ENCODE assay signal across 16 cellular contexts in the genomic region with DNA sequence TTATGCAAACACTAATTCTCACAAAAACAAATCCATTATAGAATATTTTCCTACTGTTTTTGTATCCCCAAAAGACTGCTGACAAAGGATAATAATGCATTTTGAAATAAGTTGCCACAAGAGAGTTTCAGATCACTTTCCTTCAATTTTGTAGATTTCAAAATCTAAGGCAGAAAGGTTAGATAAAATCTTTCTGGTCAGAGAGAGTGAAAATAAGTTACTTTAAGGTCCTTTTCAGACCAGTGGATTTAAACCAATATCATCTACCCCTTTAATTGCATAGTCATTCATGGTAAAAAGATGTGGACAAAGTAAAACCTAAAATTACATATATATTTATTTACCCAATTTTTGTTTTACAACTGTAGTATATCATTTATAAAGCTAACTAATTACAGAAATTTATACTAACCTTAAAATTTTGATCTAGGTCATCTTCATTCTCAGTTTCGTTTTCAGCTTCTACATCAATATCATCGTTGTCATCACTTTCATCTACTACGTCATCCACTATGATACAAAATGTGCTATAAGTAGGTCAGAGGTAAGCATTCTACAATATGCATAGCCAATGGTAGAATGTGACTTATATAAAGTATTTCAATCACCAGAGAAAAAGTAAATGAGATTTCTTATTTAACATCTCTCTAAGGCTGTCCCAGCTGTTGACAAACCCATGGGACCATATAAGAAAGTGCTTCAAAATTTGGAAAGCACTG.
A peak's percentile ranks its signal among the peaks of the same experiment; 100 is the strongest.
DNase-seq lines count a peak whose midpoint lies in the region; ATAC-seq lines count a peak whose summit lies in the region.
"Had no signal": no experiment of that assay in that cellular context is flagged by ENCODE, and none has a peak within 500 bp of the region (broad histone marks: within the 10 kb centered on the region; RNA-seq: fewer than 3 reads in every experiment).

No MANE protein-coding gene starts in this region.

- H3K36me3 ChIP-seq in CD4-positive, CD25-positive, alpha-beta regulatory T cell (ENCODE audit: control insufficient read depth, insufficient read depth, low read length) = peaks cover 21% of the 10 kb centered on the region
- no peaks in the 10 kb centered on the region for H3K36me3 ChIP-seq in CD8-positive, alpha-beta memory T cell (ENCODE audit: insufficient read depth, low read length)

- H3K27me3 Mint-ChIP-seq in CD4-positive, CD25-positive, alpha-beta regulatory T cell = no peaks in the 10 kb centered on the region
- H3K27me3 Mint-ChIP-seq in CD8-positive, alpha-beta memory T cell = no peaks in the 10 kb centered on the region
- H3K27me3 Mint-ChIP-seq in T-helper 17 cell (no peaks in the 10 kb centered on the region), immature natural killer cell (ENCODE audit: low read depth in 3 of 3) (peaks cover 0 to 2% (median 0%) of the 10 kb centered on the region in 3 donors)

- CTCF ChIA-PET in CD8-positive, alpha-beta memory T cell (lab: Charles Lee) = no interaction called here

- H3K27ac ChIP-seq in CD4-positive, CD25-positive, alpha-beta regulatory T cell (ENCODE audit: insufficient read depth, low read length, poor library complexity, severe bottlenecking) = peak overlapping the region; percentile 58
- no peak overlapping the region for H3K27ac ChIP-seq in CD8-positive, alpha-beta memory T cell (ENCODE audit: low read depth, low read length)

- peak overlapping the region in 1 of 3 donors; percentile 33 for H3K27ac Mint-ChIP-seq in CD4-positive, CD25-positive, alpha-beta regulatory T cell
- peak overlapping the region in 6 of 8 donors; percentile 38 to 89 (median 72) for H3K27ac Mint-ChIP-seq in CD8-positive, alpha-beta memory T cell
- H3K27ac Mint-ChIP-seq in T-helper 17 cell = peak overlapping the region; percentile 87
- H3K27ac Mint-ChIP-seq in immature natural killer cell = peak overlapping the region; percentile 58 to 84 (median 74)

- ATAC-seq in CD4-positive, CD25-positive, alpha-beta regulatory T cell (ENCODE audit: low read depth in 2 of 2) = no peak
- ATAC-seq in T-helper 17 cell = peak; percentile 94
- no peak for ATAC-seq in GM18517 (IDR thresholded peaks at IDR 0.05; ENCODE audit: unreplicated experiment)

- POLR2A ChIA-PET in CD8-positive, alpha-beta memory T cell (lab: Charles Lee) = no interaction called here

- DNase-seq in CD4-positive, CD25-positive, alpha-beta regulatory T cell = peak in 2 of 3 donors; percentile 34 to 49
- DNase-seq in CD8-positive, alpha-beta memory T cell = peak in 1 of 5 donors; percentile 31
- DNase-seq in T-helper 17 cell = no peak
- peak; percentile 20 to 55 (median 31) for DNase-seq in immature natural killer cell
- DNase-seq in NCI-H82 (lab: John Stamatoyannopoulos, UW) = no peak
- DNase-seq in NCI-H69 (lab: John Stamatoyannopoulos, UW) = no peak
- DNase-seq: DMS79 treated with DMSO at 0.1 percent for 48 hours, H7, Kasumi-1, MM.1S, NCI-H1417 treated with DMSO at 0.1 percent for 48 hours, NCI-H1930, NCI-H2171, NCI-H774, SW 1271 had no signal

- H3K27me3 ChIP-seq in CD4-positive, CD25-positive, alpha-beta regulatory T cell (ENCODE audit: control insufficient read depth, insufficient read depth, low read length) = no peaks in the 10 kb centered on the region
- no peaks in the 10 kb centered on the region for H3K27me3 ChIP-seq in CD8-positive, alpha-beta memory T cell (ENCODE audit: insufficient read depth, low read length, poor library complexity, severe bottlenecking)

- H3K9me3 Mint-ChIP-seq in CD4-positive, CD25-positive, alpha-beta regulatory T cell = peaks cover 0 to 2% (median 0%) of the 10 kb centered on the region in 7 donors
- no peaks in the 10 kb centered on the region for H3K9me3 Mint-ChIP-seq in CD8-positive, alpha-beta memory T cell
- no peaks in the 10 kb centered on the region for H3K9me3 Mint-ChIP-seq in immature natural killer cell

- H3K9me3 ChIP-seq in CD4-positive, CD25-positive, alpha-beta regulatory T cell (ENCODE audit: control insufficient read depth in 2 of 2, low read length in 2 of 2) = no peaks in the 10 kb centered on the region
- H3K9me3 ChIP-seq in CD8-positive, alpha-beta memory T cell (ENCODE audit: low read length) = no peaks in the 10 kb centered on the region
- no peaks in the 10 kb centered on the region for H3K9me3 ChIP-seq in T-helper 17 cell (ENCODE audit: control insufficient read depth, low read length, poor library complexity, severe bottlenecking)

- H3K4me1 ChIP-seq in CD4-positive, CD25-positive, alpha-beta regulatory T cell (ENCODE audit: control insufficient read depth, insufficient read depth, low read length, poor library complexity, severe bottlenecking) = no peaks in the 10 kb centered on the region
- no peaks in the 10 kb centered on the region for H3K4me1 ChIP-seq in CD8-positive, alpha-beta memory T cell (ENCODE audit: insufficient read depth, low read length)

- H3K4me3 Mint-ChIP-seq in CD4-positive, CD25-positive, alpha-beta regulatory T cell = no peak overlapping the region
- no peak overlapping the region for H3K4me3 Mint-ChIP-seq in CD8-positive, alpha-beta memory T cell
- no peak overlapping the region for H3K4me3 Mint-ChIP-seq in T-helper 17 cell
- peak overlapping the region in 1 of 5 donors; percentile 12 for H3K4me3 Mint-ChIP-seq in immature natural killer cell

- H3K4me1 Mint-ChIP-seq in CD4-positive, CD25-positive, alpha-beta regulatory T cell = peaks cover 6 to 28% (median 15%) of the 10 kb centered on the region in 4 donors
- peaks cover 7 to 20% (median 14%) of the 10 kb centered on the region in 3 donors for H3K4me1 Mint-ChIP-seq in CD8-positive, alpha-beta memory T cell
- H3K4me1 Mint-ChIP-seq in T-helper 17 cell (peaks cover 12% of the 10 kb centered on the region), immature natural killer cell (peaks cover 9 to 25% of the 10 kb centered on the region in 2 donors)

- peaks cover 38% of the 10 kb centered on the region for H3K36me3 Mint-ChIP-seq in CD4-positive, CD25-positive, alpha-beta regulatory T cell
- peaks cover 12 to 70% (median 23%) of the 10 kb centered on the region in 3 donors for H3K36me3 Mint-ChIP-seq in CD8-positive, alpha-beta memory T cell
- peaks cover 11% of the 10 kb centered on the region for H3K36me3 Mint-ChIP-seq in T-helper 17 cell (ENCODE audit: low read depth)
- peaks cover 17 to 55% (median 32%) of the 10 kb centered on the region in 3 donors for H3K36me3 Mint-ChIP-seq in immature natural killer cell

- H3K4me3 ChIP-seq in CD4-positive, CD25-positive, alpha-beta regulatory T cell (ENCODE audit: low read depth, low read length) = no peak overlapping the region
- no peak overlapping the region for H3K4me3 ChIP-seq in CD8-positive, alpha-beta memory T cell (ENCODE audit: low read length)

Comparison
In these comparisons a context has a peak if more than half of its experiments do, and no peak if none do; other contexts are left out.
1. DNase-seq: peak in CD4-positive, CD25-positive, alpha-beta regulatory T cell (2 of 3) and immature natural killer cell (3 of 3); none in T-helper 17 cell (0 of 3), NCI-H82 (single experiment) and NCI-H69 (single experiment).